ENCODE assay signal across 19 cellular contexts in genomic region chr14:68590233-68590535, GRCh38.
DNase-seq lines count a peak whose midpoint lies in the region; ATAC-seq, FAIRE-seq and TF ChIP-seq lines count a peak whose summit lies in the region.
"Had no signal": no experiment of that assay in that cellular context is flagged by ENCODE, and none has a peak within 500 bp of the region (broad histone marks: within the 10 kb centered on the region; RNA-seq: fewer than 3 reads in every experiment).

No MANE protein-coding gene starts in this region.

- TF ChIP-seq POLR2A in breast epithelium (IDR thresholded peaks at IDR 0.05) (no peak), prostate gland (IDR thresholded peaks at IDR 0.05) (no peak)

- no peaks in the 10 kb centered on the region for H3K9me3 ChIP-seq in breast epithelium
- no peaks in the 10 kb centered on the region for H3K9me3 ChIP-seq in kidney (ENCODE audit: control insufficient read depth in 1 of 2, low read length in 2 of 2)
- no peaks in the 10 kb centered on the region for H3K9me3 ChIP-seq in prostate gland
- no peaks in the 10 kb centered on the region for H3K9me3 ChIP-seq in upper lobe of right lung
- H3K9me3 ChIP-seq: right lobe of liver had no signal

- no peak for DNase-seq in breast epithelium (ENCODE audit: low spot score in 2 of 2)
- DNase-seq in MCF 10A (ENCODE audit: unreplicated experiment), result no peak
- no peak for DNase-seq in kidney
- DNase-seq in prostate gland (ENCODE audit: low spot score), result peak; percentile 48
- no peak for DNase-seq in upper lobe of right lung
- DNase-seq in stimulated activated CD4-positive, alpha-beta T cell treated with anti-CD3 and anti-CD28 coated beads, Interleukin-12 subunit alpha, Interleukin-12 subunit beta, amount 100 ng/mL, for 4 hours, result no peak
- DNase-seq: activated CD4-positive, alpha-beta T cell treated with anti-CD3 and anti-CD28 coated beads, Interleukin-2, amount 50 U/mL, for 1 hour; activated T-cell treated with anti-CD3 and anti-CD28 coated beads, Interleukin-2, amount 50 U/mL, for 1 hour; GDM1; NCI-H345; right lobe of liver; stimulated activated CD4-positive, alpha-beta T cell treated with anti-CD3 and anti-CD28 coated beads, Interleukin-4, amount 100 ng/mL, for 4 hours had no signal

- intact Hi-C loops in breast epithelium (cut with DNase I; ENCODE audit: low total_unique reads), result no loop called here
- intact Hi-C loops in MCF 10A (cut with micrococcal nuclease), result no loop called here
- intact Hi-C loops in kidney (cut with DNase I), result no loop called here
- intact Hi-C loops in prostate gland (cut with DNase I), result no loop called here
- intact Hi-C loops in upper lobe of right lung (cut with DNase I), result no loop called here

- H3K9ac ChIP-seq in kidney (ENCODE audit: low read length in 2 of 2), result no peak overlapping the region

- ATAC-seq in upper lobe of right lung (no peak), HG03442 (IDR thresholded peaks at IDR 0.05; ENCODE audit: unreplicated experiment) (no peak), HG03095 (IDR thresholded peaks at IDR 0.05; ENCODE audit: unreplicated experiment) (no peak)
- ATAC-seq: HCT116; K562; naive thymus-derived CD8-positive, alpha-beta T cell had no signal

- no peak overlapping the region for H3K27ac Mint-ChIP-seq in MCF 10A (ENCODE audit: low read depth, unreplicated experiment)

- BruUV-seq in MCF 10A (replicated peaks; lab: Mats Ljungman, UMichigan), result no TSS peak

- CTCF ChIA-PET in MCF 10A (lab: Yijun Ruan, JAX), result interaction anchor here (0.6 kb wide), 1 partner anchor 36 kb away, joined by 4 read pairs; no protein-coding TSS in a partner anchor

- H3K36me3 ChIP-seq in breast epithelium (no peaks in the 10 kb centered on the region), kidney (ENCODE audit: control insufficient read depth in 1 of 2, insufficient read depth in 2 of 2, low read length in 2 of 2) (no peaks in the 10 kb centered on the region), prostate gland (no peaks in the 10 kb centered on the region), upper lobe of right lung (no peaks in the 10 kb centered on the region)
- H3K36me3 ChIP-seq: right lobe of liver had no signal

- H3K4me3 ChIP-seq in breast epithelium (no peak overlapping the region), kidney (ENCODE audit: low read length in 2 of 2) (no peak overlapping the region), prostate gland (no peak overlapping the region), upper lobe of right lung (no peak overlapping the region)
- H3K4me3 ChIP-seq: K562, right lobe of liver had no signal

- peaks cover 6% of the 10 kb centered on the region for H3K36me3 Mint-ChIP-seq in MCF 10A (ENCODE audit: insufficient read depth, unreplicated experiment)
- H3K36me3 Mint-ChIP-seq: naive thymus-derived CD8-positive, alpha-beta T cell had no signal

- FAIRE-seq in kidney (lab: Jason Lieb, UNC), result no peak
- FAIRE-seq: A204.1, K562 had no signal

- peaks cover 0 to 5% of the 10 kb centered on the region in 2 donors for H3K4me1 ChIP-seq in breast epithelium
- peaks cover 2 to 4% of the 10 kb centered on the region in 2 donors for H3K4me1 ChIP-seq in kidney (ENCODE audit: control insufficient read depth in 1 of 2, insufficient read depth in 1 of 2, low read depth in 1 of 2, low read length in 2 of 2)
- peaks cover 7% of the 10 kb centered on the region for H3K4me1 ChIP-seq in prostate gland (replicated peaks)
- peaks cover 24% of the 10 kb centered on the region for H3K4me1 ChIP-seq in upper lobe of right lung
- H3K4me1 ChIP-seq: right lobe of liver had no signal

- H3K27ac ChIP-seq in breast epithelium (peak overlapping the region; percentile 82 to 87), kidney (ENCODE audit: low read depth in 2 of 2, low read length in 2 of 2) (peak overlapping the region; percentile 20 to 54), prostate gland (peak overlapping the region; percentile 33 to 60), upper lobe of right lung (peak overlapping the region; percentile 24)
- H3K27ac ChIP-seq: right lobe of liver had no signal

- POLR2A ChIA-PET in MCF 10A (lab: Yijun Ruan, JAX), result no interaction called here

- H3K4me3 Mint-ChIP-seq in MCF 10A (ENCODE audit: unreplicated experiment), result no peak overlapping the region
- H3K4me3 Mint-ChIP-seq: central memory CD8-positive, alpha-beta T cell; naive thymus-derived CD8-positive, alpha-beta T cell had no signal

- no peaks in the 10 kb centered on the region for H3K9me3 Mint-ChIP-seq in MCF 10A (ENCODE audit: unreplicated experiment)
- H3K9me3 Mint-ChIP-seq: central memory CD8-positive, alpha-beta T cell; naive thymus-derived CD8-positive, alpha-beta T cell had no signal

- H3K4me1 Mint-ChIP-seq in MCF 10A (ENCODE audit: insufficient read depth, unreplicated experiment), result peaks cover 27% of the 10 kb centered on the region

- H3K27me3 Mint-ChIP-seq in MCF 10A (ENCODE audit: insufficient read depth, unreplicated experiment), result no peaks in the 10 kb centered on the region
- H3K27me3 Mint-ChIP-seq: central memory CD8-positive, alpha-beta T cell; naive thymus-derived CD8-positive, alpha-beta T cell had no signal

- TF ChIP-seq CTCF in breast epithelium (IDR thresholded peaks at IDR 0.05) (no peak), MCF 10A (IDR thresholded peaks at IDR 0.05; ENCODE audit: unreplicated experiment) (no peak), kidney (IDR thresholded peaks at IDR 0.05; ENCODE audit: borderline replicate concordance, extremely low read depth, insufficient read depth) (no peak), prostate gland (IDR thresholded peaks at IDR 0.05) (no peak), upper lobe of right lung (IDR thresholded peaks at IDR 0.05) (no peak)

- H3K27me3 ChIP-seq in breast epithelium, result no peaks in the 10 kb centered on the region
- H3K27me3 ChIP-seq in prostate gland (replicated peaks; ENCODE audit: insufficient read depth), result no peaks in the 10 kb centered on the region
- no peaks in the 10 kb centered on the region for H3K27me3 ChIP-seq in upper lobe of right lung
- H3K27me3 ChIP-seq: right lobe of liver had no signal

- WGBS in prostate gland, result 57% methylated on average over 3 of the region's 3 CpGs

Comparison
In these comparisons a context has a peak if more than half of its experiments do, and no peak if none do; other contexts are left out.
1. H3K27ac ChIP-seq: peak in every context shown above with its lines; median percentile 84 in breast epithelium; 46 in prostate gland; 37 in kidney; 24 in upper lobe of right lung.